20 cellular contexts compared by ENCODE assay signal in the genomic region with DNA sequence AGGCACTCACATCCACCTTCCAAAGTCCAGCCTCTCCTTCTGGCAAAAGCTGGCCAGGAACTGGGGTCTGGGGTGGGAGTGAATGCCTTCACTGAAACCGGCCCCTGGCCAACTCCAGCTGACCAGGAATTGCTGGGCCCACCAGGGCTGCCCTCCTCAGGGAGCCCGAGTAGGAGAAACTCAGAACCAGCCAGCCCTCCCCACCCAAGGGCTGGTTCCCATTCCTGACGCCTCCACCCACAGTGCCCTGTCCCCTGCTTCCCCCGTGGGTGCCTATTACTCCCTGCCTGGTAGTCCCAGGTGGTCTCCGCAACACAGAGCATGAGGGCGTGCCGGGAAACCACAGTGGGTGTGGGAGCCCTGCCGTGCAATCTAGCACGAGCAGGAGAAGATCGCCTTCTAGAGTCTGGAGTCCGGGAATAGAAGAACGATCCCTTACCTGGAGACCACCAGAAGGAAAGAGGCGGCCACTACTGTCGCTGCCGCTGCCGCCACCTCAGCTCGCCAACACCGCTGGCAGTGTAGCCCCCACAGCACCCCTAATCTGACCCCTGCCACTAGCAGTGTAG.
DNase-seq lines count a peak whose midpoint lies in the region; ATAC-seq, FAIRE-seq and TF ChIP-seq lines count a peak whose summit lies in the region.
"Had no signal": no experiment of that assay in that cellular context is flagged by ENCODE, and none has a peak within 500 bp of the region (broad histone marks: within the 10 kb centered on the region; RNA-seq: fewer than 3 reads in every experiment).

No MANE protein-coding gene starts in this region.

- H3K9me3 Mint-ChIP-seq in chondrocyte (ENCODE audit: low read depth), result peaks cover 52% of the 10 kb centered on the region
- H3K9me3 Mint-ChIP-seq in stimulated activated effector memory CD8-positive, alpha-beta T cell treated with anti-CD3 and anti-CD28 coated beads, Interleukin-12 subunit alpha, Interleukin-12 subunit beta, amount 100 ng/mL, for 72 hours, result peaks cover 4% of the 10 kb centered on the region

- no peaks in the 10 kb centered on the region for H3K4me1 ChIP-seq in kidney (ENCODE audit: control insufficient read depth in 1 of 2, insufficient read depth in 1 of 2, low read depth in 1 of 2, low read length in 2 of 2)
- H3K4me1 ChIP-seq in MM.1S (ENCODE audit: low read length), result no peaks in the 10 kb centered on the region
- H3K4me1 ChIP-seq: uterus had no signal

- intact Hi-C loops in kidney (cut with DNase I), result no loop called here

- H2AFZ ChIP-seq in MM.1S (ENCODE audit: low read length), result no peak overlapping the region

- H3K27me3 ChIP-seq in MM.1S (replicated peaks; ENCODE audit: insufficient read depth, low read length), result no peaks in the 10 kb centered on the region
- H3K27me3 ChIP-seq: neutrophil, uterus had no signal

- no peak overlapping the region for H3K27ac Mint-ChIP-seq in chondrocyte (ENCODE audit: unreplicated experiment)
- H3K27ac Mint-ChIP-seq in stimulated activated effector memory CD8-positive, alpha-beta T cell treated with anti-CD3 and anti-CD28 coated beads, Interleukin-12 subunit alpha, Interleukin-12 subunit beta, amount 100 ng/mL, for 72 hours, result no peak overlapping the region
- H3K27ac Mint-ChIP-seq: effector memory CD8-positive, alpha-beta T cell; HFFc6 had no signal

- no peak for TF ChIP-seq CTCF in chondrocyte (IDR thresholded peaks at IDR 0.05)
- no peak for TF ChIP-seq CTCF in kidney (IDR thresholded peaks at IDR 0.05; ENCODE audit: borderline replicate concordance, extremely low read depth, insufficient read depth)
- TF ChIP-seq CTCF in MM.1S (IDR thresholded peaks at IDR 0.05; ENCODE audit: low read length), result no peak

- no peak overlapping the region for H3K4me3 Mint-ChIP-seq in chondrocyte (ENCODE audit: unreplicated experiment)
- no peak overlapping the region for H3K4me3 Mint-ChIP-seq in stimulated activated effector memory CD8-positive, alpha-beta T cell treated with anti-CD3 and anti-CD28 coated beads, Interleukin-12 subunit alpha, Interleukin-12 subunit beta, amount 100 ng/mL, for 72 hours
- H3K4me3 Mint-ChIP-seq: effector memory CD8-positive, alpha-beta T cell; HFFc6 had no signal

- FAIRE-seq in kidney (lab: Jason Lieb, UNC), result no peak
- FAIRE-seq: D721Med, keratinocyte had no signal

- no peaks in the 10 kb centered on the region for H3F3A ChIP-seq in MM.1S (ENCODE audit: insufficient read depth, low read length)

- H3K4me2 ChIP-seq in MM.1S (ENCODE audit: low read depth, low read length), result no peak overlapping the region

- no peaks in the 10 kb centered on the region for H3K9me2 ChIP-seq in MM.1S (replicated peaks; ENCODE audit: insufficient read depth, low read length)

- peak; percentile 33 for ATAC-seq in stimulated activated effector memory CD8-positive, alpha-beta T cell treated with anti-CD3 and anti-CD28 coated beads, Interleukin-12 subunit alpha, Interleukin-12 subunit beta, amount 100 ng/mL, for 72 hours
- ATAC-seq: effector memory CD8-positive, alpha-beta T cell had no signal

- H3K36me3 ChIP-seq in kidney (ENCODE audit: control insufficient read depth in 1 of 2, insufficient read depth in 2 of 2, low read length in 2 of 2) (no peaks in the 10 kb centered on the region), MM.1S (replicated peaks; ENCODE audit: insufficient read depth, low read length) (no peaks in the 10 kb centered on the region)
- H3K36me3 ChIP-seq: neutrophil, uterus had no signal

- H3K4me3 ChIP-seq in kidney (ENCODE audit: low read length in 2 of 2) (no peak overlapping the region), MM.1S (ENCODE audit: low read length) (no peak overlapping the region)
- H3K4me3 ChIP-seq: uterus had no signal

- H3K79me2 ChIP-seq in MM.1S (ENCODE audit: low read length), result no peaks in the 10 kb centered on the region

- no peaks in the 10 kb centered on the region for H4K20me1 ChIP-seq in MM.1S (ENCODE audit: insufficient read depth, low read length)

- H3K9me3 ChIP-seq in kidney (ENCODE audit: control insufficient read depth in 1 of 2, low read length in 2 of 2) (no peaks in the 10 kb centered on the region), MM.1S (replicated peaks; ENCODE audit: insufficient read depth, low read length) (no peaks in the 10 kb centered on the region)
- H3K9me3 ChIP-seq: neutrophil, uterus had no signal

- DNase-seq in H4 (ENCODE audit: low spot score) (peak; percentile 2), chondrocyte (ENCODE audit: low spot score) (peak; percentile 98), kidney (peak; percentile 80), caudate nucleus (lab: John Stamatoyannopoulos, UW) (no peak), MM.1S (no peak)
- no peak for DNase-seq in stimulated activated effector memory CD8-positive, alpha-beta T cell treated with anti-CD3 and anti-CD28 coated beads, Interleukin-12 subunit alpha, Interleukin-12 subunit beta, amount 100 ng/mL, for 72 hours (ENCODE audit: low spot score in 2 of 2)
- DNase-seq in activated CD4-positive, alpha-beta T cell treated with anti-CD3 and anti-CD28 coated beads, Interleukin-2, amount 50 U/mL, for 48 hours, result no peak
- DNase-seq: activated CD4-positive, alpha-beta T cell treated with anti-CD3 and anti-CD28 coated beads for 4 hours; activated gamma-delta T cell; AML-193; amygdala; cerebellar nuclear complex; effector memory CD8-positive, alpha-beta T cell; HFFc6; hippocampal formation; NCI-H1417 had no signal

- H3K27me3 Mint-ChIP-seq in chondrocyte (ENCODE audit: low read depth), result no peaks in the 10 kb centered on the region

- H3K27ac ChIP-seq in kidney (ENCODE audit: low read depth in 2 of 2, low read length in 2 of 2) (no peak overlapping the region), caudate nucleus (ENCODE audit: low read depth, low read length) (no peak overlapping the region), MM.1S (ENCODE audit: low read length) (no peak overlapping the region)
- H3K27ac ChIP-seq: neutrophil, uterus had no signal

- H3K4me1 Mint-ChIP-seq in chondrocyte (ENCODE audit: low read depth), result no peaks in the 10 kb centered on the region
- peaks cover 4% of the 10 kb centered on the region for H3K4me1 Mint-ChIP-seq in stimulated activated effector memory CD8-positive, alpha-beta T cell treated with anti-CD3 and anti-CD28 coated beads, Interleukin-12 subunit alpha, Interleukin-12 subunit beta, amount 100 ng/mL, for 72 hours

- H3K36me3 Mint-ChIP-seq in chondrocyte (ENCODE audit: low read depth), result no peaks in the 10 kb centered on the region
- H3K36me3 Mint-ChIP-seq in stimulated activated effector memory CD8-positive, alpha-beta T cell treated with anti-CD3 and anti-CD28 coated beads, Interleukin-12 subunit alpha, Interleukin-12 subunit beta, amount 100 ng/mL, for 72 hours, result no peaks in the 10 kb centered on the region

- H3K9ac ChIP-seq in kidney (ENCODE audit: low read length in 2 of 2) (no peak overlapping the region), MM.1S (ENCODE audit: low read length) (no peak overlapping the region)

Comparison
In these comparisons a context has a peak if more than half of its experiments do, and no peak if none do; other contexts are left out.
1. DNase-seq: peak in H4 (single experiment), chondrocyte (single experiment) and kidney (single experiment); none in stimulated activated effector memory CD8-positive, alpha-beta T cell treated with anti-CD3 and anti-CD28 coated beads, Interleukin-12 subunit alpha, Interleukin-12 subunit beta, amount 100 ng/mL, for 72 hours (0 of 2), activated CD4-positive, alpha-beta T cell treated with anti-CD3 and anti-CD28 coated beads, Interleukin-2, amount 50 U/mL, for 48 hours (0 of 2), caudate nucleus (0 of 61) and MM.1S (single experiment).